ENCODE assay signal across 8 cellular contexts in genomic region chr14:67583711-67584644, GRCh38. TPM values are rescaled to one million over a fixed set of nuclear protein-coding genes. Genes with fewer than 3 reads are reported as not detected.
A peak's percentile ranks its signal among the peaks of the same experiment; 100 is the strongest.
DNase-seq lines count a peak whose midpoint lies in the region; ATAC-seq and TF ChIP-seq lines count a peak whose summit lies in the region.

No MANE protein-coding gene starts in this region.

- 90% methylated on average over 6 of the region's 6 CpGs for WGBS in hepatocyte (ENCODE audit: low lambda C conversion rate, missing lambda C conversion rate)
- WGBS in spleen, 5 donors: 89 to 97% (median 93%) methylated on average over 4 to 6 of the region's 6 CpGs

- H3K9me2 ChIP-seq in hepatocyte (replicated peaks; ENCODE audit: insufficient read depth): no peaks in the 10 kb centered on the region

- no peak overlapping the region for H3K4me2 ChIP-seq in hepatocyte

- H3K36me3 ChIP-seq in hepatocyte (replicated peaks; ENCODE audit: insufficient read depth, low read depth): no peaks in the 10 kb centered on the region
- H3K36me3 ChIP-seq in spleen: peaks cover 0 to 43% (median 12%) of the 10 kb centered on the region in 6 donors
- H3K36me3 ChIP-seq in MG63: no peaks in the 10 kb centered on the region

- H2AFZ ChIP-seq in hepatocyte: no peak overlapping the region

- no peaks in the 10 kb centered on the region for H3K27me3 ChIP-seq in hepatocyte
- no peaks in the 10 kb centered on the region for H3K27me3 ChIP-seq in spleen (replicated peaks in 1 of 7)
- no peaks in the 10 kb centered on the region for H3K27me3 ChIP-seq in MG63

- TF ChIP-seq CTCF in hepatocyte (IDR thresholded peaks at IDR 0.05; ENCODE audit: poor library complexity) (peak; percentile 68), spleen (IDR thresholded peaks at IDR 0.05 in 8 of 11, conservative IDR thresholded peaks at IDR 0.05 in 3 of 11) (peak; percentile 56 to 80 (median 70))

- TF ChIP-seq POLR2A in spleen (IDR thresholded peaks at IDR 0.05): no peak

- H3K79me2 ChIP-seq in hepatocyte: no peaks in the 10 kb centered on the region

- DNase-seq in NCI-H2081 (lab: John Stamatoyannopoulos, UW): peak; percentile 44 to 45
- DNase-seq in NCI-H2081 treated with DMSO at 0.1 percent for 48 hours (lab: John Stamatoyannopoulos, UW): no peak
- peak; percentile 17 to 69 for DNase-seq in NCI-H524 (lab: John Stamatoyannopoulos, UW)
- DNase-seq in amniotic stem cell (lab: John Stamatoyannopoulos, UW): peak; percentile 35
- peak; percentile 67 for DNase-seq in hepatocyte (ENCODE audit: low spot score)
- peak; percentile 55 for DNase-seq in spleen
- DNase-seq in MG63: no peak

- H3K9me3 ChIP-seq in hepatocyte (ENCODE audit: low read depth) (no peaks in the 10 kb centered on the region), spleen (no peaks in the 10 kb centered on the region), MG63 (no peaks in the 10 kb centered on the region)

- H4K20me1 ChIP-seq in hepatocyte (ENCODE audit: insufficient read depth, poor library complexity, severe bottlenecking): no peaks in the 10 kb centered on the region

- H3K4me1 ChIP-seq in hepatocyte (ENCODE audit: insufficient read depth): peaks cover 28% of the 10 kb centered on the region
- H3K4me1 ChIP-seq in spleen: no peaks in the 10 kb centered on the region

- ATAC-seq in GM21825 (IDR thresholded peaks at IDR 0.05; ENCODE audit: unreplicated experiment): peak; percentile 61

- no peak overlapping the region for H3K27ac ChIP-seq in hepatocyte
- H3K27ac ChIP-seq in spleen: no peak overlapping the region

- H3K4me3 ChIP-seq in hepatocyte (no peak overlapping the region), spleen (no peak overlapping the region), MG63 (no peak overlapping the region)

- intact Hi-C loops in spleen (cut with DNase I; ENCODE audit: low total_unique reads): loop anchor here (10.0 kb wide), 1 partner anchor 81 kb away; no protein-coding TSS in a partner anchor

RNA-seq across cellular contexts. Expression of gene PIGH, which starts 16.1 kb away (rescaled TPM):
- total RNA-seq in hepatocyte (51.2 and 64.4 TPM in 2 replicates), spleen (10 to 100 TPM; 16.3 to 43.1 (median 23.4) TPM)
- polyA plus RNA-seq in hepatocyte (66.4 and 75.8 TPM in 2 replicates), spleen (10 to 100 TPM; 21.9 to 30.0 (median 24.8) TPM)
- 19.4 and 48.5 TPM in 2 replicates for total RNA-seq in MG63 (2014; rRNA removed; shearing (Covaris generic); ENCODE audit: low replicate concordance)

RNA-seq across cellular contexts. Expression of gene ARG2, which starts 35.7 kb away (rescaled TPM):
- total RNA-seq in hepatocyte: 22.3 and 35.0 TPM in 2 replicates
- 29.0 and 33.3 TPM in 2 replicates for polyA plus RNA-seq in hepatocyte
- total RNA-seq in spleen: 1 to 10 TPM in 6 of 7 donors, under 1 TPM in 1; 0.80 to 4.7 (median 1.8) TPM
- 1 to 10 TPM in 1 of 3 donors, under 1 TPM in 2; 0.64 to 1.0 (median 0.82) TPM for polyA plus RNA-seq in spleen
- 1.4 and 3.6 TPM in 2 replicates for total RNA-seq in MG63 (2014; rRNA removed; shearing (Covaris generic); ENCODE audit: low replicate concordance)

RNA-seq across cellular contexts. Expression of gene PLEKHH1, which starts 50.9 kb away (rescaled TPM):
- total RNA-seq in hepatocyte (17.1 and 19.5 TPM in 2 replicates), spleen (1 to 10 TPM; 1.7 to 7.1 (median 5.0) TPM)
- polyA plus RNA-seq in hepatocyte (12.8 and 16.9 TPM in 2 replicates), spleen (1 to 10 TPM in 2 of 3 donors, under 1 TPM in 1; 0.56 to 5.1 (median 1.1) TPM)
- total RNA-seq in MG63 (2014; rRNA removed; shearing (Covaris generic); ENCODE audit: low replicate concordance): 0.07 and 0.47 TPM in 2 replicates

Comparison
In these comparisons a context has a peak if more than half of its experiments do, and no peak if none do; other contexts are left out.
1. DNase-seq: peak in NCI-H2081 (2 of 2), NCI-H524 (2 of 2), amniotic stem cell (single experiment), hepatocyte (single experiment) and spleen (single experiment); none in NCI-H2081 treated with DMSO at 0.1 percent for 48 hours (single experiment) and MG63 (single experiment).